ENCODE assay signal across 15 cellular contexts in genomic region chr4:163109967-163110366, GRCh38. TPM values are rescaled to one million over a fixed set of nuclear protein-coding genes. Genes with fewer than 3 reads are reported as not detected.
DNase-seq lines count a peak whose midpoint lies in the region; ATAC-seq and FAIRE-seq lines count a peak whose summit lies in the region.
"Had no signal": no experiment of that assay in that cellular context is flagged by ENCODE, and none has a peak within 500 bp of the region (broad histone marks: within the 10 kb centered on the region; RNA-seq: fewer than 3 reads in every experiment).

No MANE protein-coding gene starts in this region.

- no peak for FAIRE-seq in frontal cortex (lab: Jason Lieb, UNC)
- FAIRE-seq: G401.6 had no signal

- intact Hi-C loops in activated CD4-positive, alpha-beta T cell treated with anti-CD3 and anti-CD28 coated beads, Interleukin-2, amount 10 ng/mL, durations not matched to agents 24 days and 14 days (cut with micrococcal nuclease), result loop anchor here (2.0 to 5.0 kb wide), 3 partner anchors 57 to 437 kb away; partner anchors contain the start of genes NAF1 and NPY1R

- H3K9me3 Mint-ChIP-seq in activated CD4-positive, alpha-beta T cell treated with anti-CD3 and anti-CD28 coated beads, Interleukin-2, amount 10 ng/mL, durations not matched to agents 24 days and 14 days, result peaks cover 6% of the 10 kb centered on the region
- no peaks in the 10 kb centered on the region for H3K9me3 Mint-ChIP-seq in stimulated activated naive B cell treated with anti-CD40 and anti-IgM and Interleukin-4, amounts not matched to agents 10 μg/mL and 1 μg/mL and 100 μg/mL, for 72 hours
- H3K9me3 Mint-ChIP-seq: central memory CD8-positive, alpha-beta T cell had no signal

- peak; percentile 59 for DNase-seq in activated CD4-positive, alpha-beta T cell treated with anti-CD3 and anti-CD28 coated beads, Interleukin-2, amount 10 ng/mL, durations not matched to agents 24 days and 14 days
- DNase-seq in activated CD4-positive, alpha-beta T cell treated with anti-CD3 and anti-CD28 coated beads, Interleukin-2, amount 50 U/mL, for 48 hours, result no peak
- no peak for DNase-seq in stimulated activated naive B cell treated with anti-CD40 and anti-IgM and Interleukin-4, amounts not matched to agents 10 μg/mL and 1 μg/mL and 100 μg/mL, for 72 hours
- DNase-seq in NCI-H524 treated with DMSO at 0.1 percent for 48 hours (lab: John Stamatoyannopoulos, UW), result no peak
- no peak for DNase-seq in activated CD8-positive, alpha-beta memory T cell treated with anti-CD3 and anti-CD28 coated beads for 24 hours
- no peak for DNase-seq in frontal cortex (ENCODE audit: low spot score in 2 of 2)
- DNase-seq: activated effector memory CD4-positive, alpha-beta T cell treated with Interleukin-2 at 50 U/mL for 16 hours; left colon; MV-4-11; upper lobe of right lung had no signal

- ATAC-seq in HG02571 (IDR thresholded peaks at IDR 0.05; ENCODE audit: unreplicated experiment) (peak; percentile 63), HG03378 (IDR thresholded peaks at IDR 0.05; ENCODE audit: unreplicated experiment) (peak; percentile 56)
- ATAC-seq in stimulated activated naive B cell treated with anti-CD40 and anti-IgM and Interleukin-4, amounts not matched to agents 10 μg/mL and 1 μg/mL and 100 μg/mL, for 72 hours (replicated peaks), result peak; percentile 78 to 84
- ATAC-seq: left colon, Panc1, upper lobe of right lung had no signal

- H3K4me1 Mint-ChIP-seq in activated CD4-positive, alpha-beta T cell treated with anti-CD3 and anti-CD28 coated beads, Interleukin-2, amount 10 ng/mL, durations not matched to agents 24 days and 14 days, result peaks cover 23% of the 10 kb centered on the region
- H3K4me1 Mint-ChIP-seq in stimulated activated naive B cell treated with anti-CD40 and anti-IgM and Interleukin-4, amounts not matched to agents 10 μg/mL and 1 μg/mL and 100 μg/mL, for 72 hours, result peaks cover 13 to 25% of the 10 kb centered on the region in 2 donors

- no peak overlapping the region for H3K4me3 Mint-ChIP-seq in activated CD4-positive, alpha-beta T cell treated with anti-CD3 and anti-CD28 coated beads, Interleukin-2, amount 10 ng/mL, durations not matched to agents 24 days and 14 days
- no peak overlapping the region for H3K4me3 Mint-ChIP-seq in stimulated activated naive B cell treated with anti-CD40 and anti-IgM and Interleukin-4, amounts not matched to agents 10 μg/mL and 1 μg/mL and 100 μg/mL, for 72 hours
- H3K4me3 Mint-ChIP-seq: central memory CD8-positive, alpha-beta T cell had no signal

- no peak overlapping the region for H3K27ac Mint-ChIP-seq in activated CD4-positive, alpha-beta T cell treated with anti-CD3 and anti-CD28 coated beads, Interleukin-2, amount 10 ng/mL, durations not matched to agents 24 days and 14 days
- no peak overlapping the region for H3K27ac Mint-ChIP-seq in stimulated activated naive B cell treated with anti-CD40 and anti-IgM and Interleukin-4, amounts not matched to agents 10 μg/mL and 1 μg/mL and 100 μg/mL, for 72 hours

- peaks cover 7% of the 10 kb centered on the region for H3K36me3 Mint-ChIP-seq in activated CD4-positive, alpha-beta T cell treated with anti-CD3 and anti-CD28 coated beads, Interleukin-2, amount 10 ng/mL, durations not matched to agents 24 days and 14 days (ENCODE audit: low read depth)
- H3K36me3 Mint-ChIP-seq in stimulated activated naive B cell treated with anti-CD40 and anti-IgM and Interleukin-4, amounts not matched to agents 10 μg/mL and 1 μg/mL and 100 μg/mL, for 72 hours, result peaks cover 0 to 36% of the 10 kb centered on the region in 2 donors

- H3K27me3 Mint-ChIP-seq in activated CD4-positive, alpha-beta T cell treated with anti-CD3 and anti-CD28 coated beads, Interleukin-2, amount 10 ng/mL, durations not matched to agents 24 days and 14 days, result no peaks in the 10 kb centered on the region
- no peaks in the 10 kb centered on the region for H3K27me3 Mint-ChIP-seq in stimulated activated naive B cell treated with anti-CD40 and anti-IgM and Interleukin-4, amounts not matched to agents 10 μg/mL and 1 μg/mL and 100 μg/mL, for 72 hours
- H3K27me3 Mint-ChIP-seq: central memory CD8-positive, alpha-beta T cell had no signal

RNA-seq across cellular contexts. Expression of gene NAF1, which starts 56.7 kb away (rescaled TPM):
- total RNA-seq in activated CD4-positive, alpha-beta T cell treated with anti-CD3 and anti-CD28 coated beads, Interleukin-2, amount 10 ng/mL, durations not matched to agents 24 days and 14 days, result 44.5 and 44.6 TPM in 2 replicates
- total RNA-seq in frontal cortex, result 11.4 TPM
